ENCODE assay signal across 35 cellular contexts in genomic region chr17:13498184-13498583, GRCh38.
"Had no signal": no experiment of that assay in that cellular context is flagged by ENCODE, and none has a peak within 500 bp of the region (broad histone marks: within the 10 kb centered on the region; RNA-seq: fewer than 3 reads in every experiment).

No MANE protein-coding gene starts in this region.

- H3K9me3 Mint-ChIP-seq: activated CD8-positive, alpha-beta T cell treated with anti-CD3 and anti-CD28 coated beads for 36 hours; activated naive CD4-positive, alpha-beta T cell treated with anti-CD3 and anti-CD28 coated beads for 36 hours; activated naive CD4-positive, alpha-beta T cell treated with anti-CD3 and anti-CD28 coated beads, Interleukin-2, amount 50 U/mL, for 24 hours; activated naive CD8-positive, alpha-beta T cell treated with anti-CD3 and anti-CD28 coated beads for 36 hours; activated naive CD8-positive, alpha-beta T cell treated with anti-CD3 and anti-CD28 coated beads, Interleukin-2, amount 50 U/mL, for 24 hours; activated T-cell treated with anti-CD3 and anti-CD28 coated beads, Interleukin-2, amount 50 U/mL, for 4 hours; activated T-helper 17 cell treated with anti-CD3 and anti-CD28 coated beads, Interleukin-2, amount 50 U/mL, for 72 hours; brain; dendritic cell treated with granulocyte-macrophage colony-stimulating factor and Interleukin-4, amounts not matched to agents 40 ng/mL and 50 ng/mL, for 4 days; endodermal cell; T-helper 2 cell treated with Interferon-gamma antibody and Interleukin-4, amounts not matched to agents 5 μg/mL and 100 μg/mL, for 36 hours had no signal

- H3K27ac Mint-ChIP-seq: activated B cell treated with CpG ODN at 0.5 μM for 24 hours; activated CD8-positive, alpha-beta T cell treated with anti-CD3 and anti-CD28 coated beads for 36 hours; activated naive CD4-positive, alpha-beta T cell treated with anti-CD3 and anti-CD28 coated beads for 36 hours; activated naive CD4-positive, alpha-beta T cell treated with anti-CD3 and anti-CD28 coated beads, Interleukin-2, amount 50 U/mL, for 24 hours; activated naive CD8-positive, alpha-beta T cell treated with anti-CD3 and anti-CD28 coated beads for 36 hours; activated naive CD8-positive, alpha-beta T cell treated with anti-CD3 and anti-CD28 coated beads, Interleukin-2, amount 50 U/mL, for 24 hours; activated T-helper 17 cell treated with anti-CD3 and anti-CD28 coated beads, Interleukin-2, amount 50 U/mL, for 72 hours; brain; dendritic cell treated with granulocyte-macrophage colony-stimulating factor and Interleukin-4, amounts not matched to agents 40 ng/mL and 50 ng/mL, for 4 days; endodermal cell; T-helper 17 cell; T-helper 2 cell treated with Interferon-gamma antibody and Interleukin-4, amounts not matched to agents 5 μg/mL and 100 μg/mL, for 36 hours had no signal

- H3K27ac ChIP-seq: adrenal gland, breast epithelium, cardiac muscle cell, coronary artery, dorsolateral prefrontal cortex, WERI-Rb-1 had no signal

- H3K27me3 ChIP-seq: adrenal gland, breast epithelium, cardiac muscle cell had no signal

- DNase-seq: activated B cell treated with CpG ODN at 0.5 μM for 24 hours; activated CD4-positive, alpha-beta T cell treated with anti-CD3 and anti-CD28 coated beads for 48 hours; activated CD4-positive, alpha-beta T cell treated with anti-CD3 and anti-CD28 coated beads, Interleukin-2, amount 50 U/mL, for 1 hour; activated CD4-positive, alpha-beta T cell treated with anti-CD3 and anti-CD28 coated beads, Interleukin-2, amount 50 U/mL, for 48 hours; activated CD8-positive, alpha-beta memory T cell treated with anti-CD3 and anti-CD28 coated beads for 24 hours; activated CD8-positive, alpha-beta T cell treated with anti-CD3 and anti-CD28 coated beads for 36 hours; activated effector memory CD4-positive, alpha-beta T cell treated with Interleukin-2 at 50 U/mL for 16 hours; activated gamma-delta T cell treated with Interleukin-2 at 50 U/mL for 16 hours; activated naive CD4-positive, alpha-beta T cell treated with anti-CD3 and anti-CD28 coated beads for 36 hours; activated naive CD8-positive, alpha-beta T cell treated with anti-CD3 and anti-CD28 coated beads for 36 hours; activated naive CD8-positive, alpha-beta T cell treated with anti-CD3 and anti-CD28 coated beads, Interleukin-2, amount 50 U/mL, for 24 hours; activated T-cell treated with anti-CD3 and anti-CD28 coated beads, Interleukin-2, amount 50 U/mL, for 4 hours; adrenal gland; amygdala; aorta; central memory CD4-positive, alpha-beta T cell; cerebellar nuclear complex; dorsolateral prefrontal cortex; effector memory CD4-positive, alpha-beta T cell; endodermal cell; foreskin fibroblast; head of caudate nucleus; T-helper 17 cell; T1000; WERI-Rb-1 had no signal

- H3K36me3 Mint-ChIP-seq: activated naive CD4-positive, alpha-beta T cell treated with anti-CD3 and anti-CD28 coated beads, Interleukin-2, amount 50 U/mL, for 24 hours; activated naive CD8-positive, alpha-beta T cell treated with anti-CD3 and anti-CD28 coated beads for 36 hours had no signal

- H3K4me3 Mint-ChIP-seq: activated B cell treated with CpG ODN at 0.5 μM for 24 hours; activated CD8-positive, alpha-beta T cell treated with anti-CD3 and anti-CD28 coated beads for 36 hours; activated naive CD4-positive, alpha-beta T cell treated with anti-CD3 and anti-CD28 coated beads for 36 hours; activated naive CD4-positive, alpha-beta T cell treated with anti-CD3 and anti-CD28 coated beads, Interleukin-2, amount 50 U/mL, for 24 hours; activated naive CD8-positive, alpha-beta T cell treated with anti-CD3 and anti-CD28 coated beads for 36 hours; activated naive CD8-positive, alpha-beta T cell treated with anti-CD3 and anti-CD28 coated beads, Interleukin-2, amount 50 U/mL, for 24 hours; activated T-cell treated with anti-CD3 and anti-CD28 coated beads, Interleukin-2, amount 50 U/mL, for 4 hours; activated T-helper 17 cell treated with anti-CD3 and anti-CD28 coated beads, Interleukin-2, amount 50 U/mL, for 72 hours; brain; dendritic cell treated with granulocyte-macrophage colony-stimulating factor and Interleukin-4, amounts not matched to agents 40 ng/mL and 50 ng/mL, for 4 days; endodermal cell; T-helper 17 cell; T-helper 2 cell treated with Interferon-gamma antibody and Interleukin-4, amounts not matched to agents 5 μg/mL and 100 μg/mL, for 36 hours had no signal

- H3K27me3 Mint-ChIP-seq: activated B cell treated with CpG ODN at 0.5 μM for 24 hours; activated CD8-positive, alpha-beta T cell treated with anti-CD3 and anti-CD28 coated beads for 36 hours; activated naive CD4-positive, alpha-beta T cell treated with anti-CD3 and anti-CD28 coated beads, Interleukin-2, amount 50 U/mL, for 24 hours; activated naive CD8-positive, alpha-beta T cell treated with anti-CD3 and anti-CD28 coated beads, Interleukin-2, amount 50 U/mL, for 24 hours; dendritic cell treated with granulocyte-macrophage colony-stimulating factor and Interleukin-4, amounts not matched to agents 40 ng/mL and 50 ng/mL, for 4 days had no signal

- H3K36me3 ChIP-seq: adrenal gland, breast epithelium, cardiac muscle cell, WERI-Rb-1 had no signal

- H3K9me3 ChIP-seq: adrenal gland, breast epithelium had no signal

- H3K4me1 ChIP-seq: adrenal gland, breast epithelium had no signal

- H3K4me1 Mint-ChIP-seq: activated B cell treated with CpG ODN at 0.5 μM for 24 hours; activated naive CD4-positive, alpha-beta T cell treated with anti-CD3 and anti-CD28 coated beads, Interleukin-2, amount 50 U/mL, for 24 hours; activated naive CD8-positive, alpha-beta T cell treated with anti-CD3 and anti-CD28 coated beads for 36 hours; activated naive CD8-positive, alpha-beta T cell treated with anti-CD3 and anti-CD28 coated beads, Interleukin-2, amount 50 U/mL, for 24 hours; activated T-helper 17 cell treated with anti-CD3 and anti-CD28 coated beads, Interleukin-2, amount 50 U/mL, for 72 hours; endodermal cell; T-helper 17 cell had no signal

- H3K4me3 ChIP-seq: adrenal gland, breast epithelium, cardiac muscle cell, coronary artery, dorsolateral prefrontal cortex had no signal

- ATAC-seq: activated CD4-positive, CD25-positive, alpha-beta regulatory T cell treated with anti-CD3 and anti-CD28 coated beads, Interleukin-2, amount 50 U/mL, for 24 hours; activated CD8-positive, alpha-beta T cell treated with anti-CD3 and anti-CD28 coated beads for 36 hours; activated naive CD8-positive, alpha-beta T cell treated with anti-CD3 and anti-CD28 coated beads, Interleukin-2, amount 50 U/mL, for 24 hours; activated T-cell treated with anti-CD3 and anti-CD28 coated beads, Interleukin-2, amount 50 U/mL, for 4 hours; activated T-helper 17 cell treated with anti-CD3 and anti-CD28 coated beads, Interleukin-2, amount 50 U/mL, for 72 hours; esophagus mucosa; T-helper 17 cell had no signal
